In the genomic region with DNA sequence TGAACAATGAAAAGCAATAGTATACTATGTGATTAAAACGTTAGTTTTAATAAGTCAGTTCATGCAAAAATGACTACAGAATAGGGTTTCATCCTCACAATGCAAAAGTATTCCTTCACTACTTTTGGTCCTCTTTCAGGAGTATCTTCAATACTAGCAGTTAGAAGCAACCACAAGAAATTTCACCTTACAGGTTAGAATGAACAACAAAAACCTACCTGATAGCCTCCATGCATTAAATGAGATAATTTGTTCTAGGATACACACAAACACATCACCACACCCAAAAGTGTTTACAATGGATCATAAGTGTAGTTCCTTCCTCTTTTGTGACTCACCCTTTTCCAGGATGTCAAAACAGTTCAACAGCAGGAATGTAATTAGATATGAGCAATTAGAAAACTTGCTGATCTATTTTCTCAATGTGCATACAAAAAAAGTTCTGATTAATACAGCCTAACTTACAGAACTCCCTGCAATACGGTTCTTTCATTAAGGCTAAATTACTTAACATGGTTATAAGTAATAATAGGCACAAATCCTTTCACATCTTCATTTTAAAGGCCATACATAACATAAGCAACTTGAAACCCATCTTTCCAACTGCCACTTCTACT, we compare ENCODE assay signal across 11 cellular contexts. TPM values are rescaled to one million over a fixed set of nuclear protein-coding genes. Genes with fewer than 3 reads are reported as not detected.
DNase-seq lines count a peak whose midpoint lies in the region; ATAC-seq and TF ChIP-seq lines count a peak whose summit lies in the region.
"Had no signal": no experiment of that assay in that cellular context is flagged by ENCODE, and none has a peak within 500 bp of the region (broad histone marks: within the 10 kb centered on the region; RNA-seq: fewer than 3 reads in every experiment).

No MANE protein-coding gene starts in this region.

- POLR2A ChIA-PET in activated CD8-positive, alpha-beta T cell treated with anti-CD3 and anti-CD28 coated beads for 36 hours (lab: Charles Lee) = no interaction called here

- H2AFZ ChIP-seq in Loucy (ENCODE audit: low read length) = 0 out of 2 replicates have a peak overlapping the region, but pooled peaks have one; percentile 16

- intact Hi-C loops in right cardiac atrium (cut with DNase I) = no loop called here
- intact Hi-C loops in activated CD8-positive, alpha-beta T cell treated with anti-CD3 and anti-CD28 coated beads for 36 hours (cut with micrococcal nuclease) = no loop called here

- no peak overlapping the region for H3K4me3 Mint-ChIP-seq in activated CD8-positive, alpha-beta T cell treated with anti-CD3 and anti-CD28 coated beads for 36 hours
- H3K4me3 Mint-ChIP-seq: activated CD4-positive, alpha-beta T cell treated with anti-CD3 and anti-CD28 coated beads, Interleukin-2, amount 10 ng/mL, durations not matched to agents 24 days and 14 days; dendritic cell treated with granulocyte-macrophage colony-stimulating factor and Interleukin-4, amounts not matched to agents 40 ng/mL and 50 ng/mL, for 4 days; natural killer cell had no signal

- no peaks in the 10 kb centered on the region for H3K27me3 ChIP-seq in Loucy (ENCODE audit: insufficient read depth, low read length, poor library complexity, severe bottlenecking)
- no peaks in the 10 kb centered on the region for H3K27me3 ChIP-seq in right cardiac atrium (ENCODE audit: control insufficient read depth, insufficient read depth)
- H3K27me3 ChIP-seq in tibial nerve = no peaks in the 10 kb centered on the region

- peak; percentile 31 to 43 for TF ChIP-seq EP300 in tibial nerve (IDR thresholded peaks at IDR 0.05)

- peaks cover 4% of the 10 kb centered on the region for H3K27me3 Mint-ChIP-seq in activated CD8-positive, alpha-beta T cell treated with anti-CD3 and anti-CD28 coated beads for 36 hours

- H3K4me1 ChIP-seq in Loucy (ENCODE audit: insufficient read depth, low read length, poor library complexity, severe bottlenecking) (peaks cover 29% of the 10 kb centered on the region), right cardiac atrium (ENCODE audit: control insufficient read depth, insufficient read depth, low read length) (peaks cover 4% of the 10 kb centered on the region), tibial nerve (peaks cover 0 to 69% (median 29%) of the 10 kb centered on the region in 4 donors)

- no peak overlapping the region for H3K27ac Mint-ChIP-seq in activated CD8-positive, alpha-beta T cell treated with anti-CD3 and anti-CD28 coated beads for 36 hours
- H3K27ac Mint-ChIP-seq: activated CD4-positive, alpha-beta T cell treated with anti-CD3 and anti-CD28 coated beads, Interleukin-2, amount 10 ng/mL, durations not matched to agents 24 days and 14 days; natural killer cell had no signal

- no peaks in the 10 kb centered on the region for H3K4me1 Mint-ChIP-seq in activated CD8-positive, alpha-beta T cell treated with anti-CD3 and anti-CD28 coated beads for 36 hours (ENCODE audit: low read depth)
- H3K4me1 Mint-ChIP-seq: activated CD4-positive, alpha-beta T cell treated with anti-CD3 and anti-CD28 coated beads, Interleukin-2, amount 10 ng/mL, durations not matched to agents 24 days and 14 days had no signal

- H3K36me3 ChIP-seq in Loucy (ENCODE audit: insufficient read depth, low read length) (no peaks in the 10 kb centered on the region), tibial nerve (no peaks in the 10 kb centered on the region)

- TF ChIP-seq CTCF in Loucy (conservative IDR thresholded peaks at IDR 0.05; ENCODE audit: low read length) = no peak
- no peak for TF ChIP-seq CTCF in tibial nerve (IDR thresholded peaks at IDR 0.05)
- TF ChIP-seq CTCF in activated CD8-positive, alpha-beta T cell treated with anti-CD3 and anti-CD28 coated beads for 36 hours (IDR thresholded peaks at IDR 0.05) = no peak

- H3K79me2 ChIP-seq in Loucy (ENCODE audit: insufficient read depth, low read length) = no peaks in the 10 kb centered on the region

- H3K27ac ChIP-seq in right cardiac atrium (ENCODE audit: low read length) (no peak overlapping the region), tibial nerve (peak overlapping the region in 3 of 4 donors; percentile 37 to 83 (median 77))

- no peak overlapping the region for H3K9ac ChIP-seq in Loucy (ENCODE audit: low read depth, low read length, poor library complexity, severe bottlenecking)

- no peaks in the 10 kb centered on the region for H3F3A ChIP-seq in Loucy (ENCODE audit: low read depth)

- no peaks in the 10 kb centered on the region for H3K36me3 Mint-ChIP-seq in activated CD8-positive, alpha-beta T cell treated with anti-CD3 and anti-CD28 coated beads for 36 hours (ENCODE audit: low read depth)
- H3K36me3 Mint-ChIP-seq: natural killer cell had no signal

- 45% methylated on average over 2 of the region's 2 CpGs for WGBS in right cardiac atrium
- WGBS in tibial nerve, 2 donors = 46 to 54% methylated on average over 2 of the region's 2 CpGs

- CTCF ChIA-PET in activated CD8-positive, alpha-beta T cell treated with anti-CD3 and anti-CD28 coated beads for 36 hours (lab: Charles Lee) = no interaction called here

- TF ChIP-seq POLR2A in tibial nerve (IDR thresholded peaks at IDR 0.05) = no peak

- H3K4me3 ChIP-seq in Loucy (ENCODE audit: low read length, poor library complexity, severe bottlenecking) (no peak overlapping the region), right cardiac atrium (ENCODE audit: low read length) (no peak overlapping the region), tibial nerve (no peak overlapping the region)

- H3K4me2 ChIP-seq in Loucy (ENCODE audit: low read depth, low read length, poor library complexity, severe bottlenecking) = peak overlapping the region; percentile 36

- H3K9me2 ChIP-seq in Loucy (replicated peaks; ENCODE audit: low read depth, low read length) = no peaks in the 10 kb centered on the region

- no peaks in the 10 kb centered on the region for H3K9me3 Mint-ChIP-seq in activated CD8-positive, alpha-beta T cell treated with anti-CD3 and anti-CD28 coated beads for 36 hours
- H3K9me3 Mint-ChIP-seq: activated CD4-positive, alpha-beta T cell treated with anti-CD3 and anti-CD28 coated beads, Interleukin-2, amount 10 ng/mL, durations not matched to agents 24 days and 14 days; dendritic cell treated with granulocyte-macrophage colony-stimulating factor and Interleukin-4, amounts not matched to agents 40 ng/mL and 50 ng/mL, for 4 days; natural killer cell had no signal

- H3K9me3 ChIP-seq in Loucy (ENCODE audit: insufficient read depth, low read depth, low read length) (no peaks in the 10 kb centered on the region), right cardiac atrium (ENCODE audit: control insufficient read depth, low read length) (no peaks in the 10 kb centered on the region), tibial nerve (no peaks in the 10 kb centered on the region)

- DNase-seq in SW480 (ENCODE audit: low spot score) (peak; percentile 76), right cardiac atrium (no peak), tibial nerve (ENCODE audit: low spot score in 2 of 2) (no peak), COR-L47 (lab: John Stamatoyannopoulos, UW) (no peak)
- DNase-seq in activated CD8-positive, alpha-beta T cell treated with anti-CD3 and anti-CD28 coated beads for 36 hours = no peak
- DNase-seq: activated CD4-positive, alpha-beta T cell treated with anti-CD3 and anti-CD28 coated beads, Interleukin-2, amount 10 ng/mL, durations not matched to agents 24 days and 14 days; natural killer cell; NCI-H1092 treated with DMSO at 0.1 percent for 48 hours had no signal

- H4K20me1 ChIP-seq in Loucy (ENCODE audit: insufficient read depth, low read length, poor library complexity, severe bottlenecking) = no peaks in the 10 kb centered on the region

- ATAC-seq in right cardiac atrium (peak; percentile 44 to 70), GM18861 (IDR thresholded peaks at IDR 0.05; ENCODE audit: unreplicated experiment) (no peak)
- ATAC-seq in activated CD8-positive, alpha-beta T cell treated with anti-CD3 and anti-CD28 coated beads for 36 hours = no peak
- ATAC-seq: natural killer cell had no signal

RNA-seq across cellular contexts. Expression of a gene that starts 21.6 kb away (rescaled TPM):
- total RNA-seq in right cardiac atrium = 10 to 100 TPM; 29.7 to 61.6 (median 48.5) TPM
- polyA plus RNA-seq in right cardiac atrium = 28.9 TPM
- total RNA-seq in tibial nerve = 100 to 1,000 TPM; 107 to 210 (median 168) TPM
- total RNA-seq in activated CD8-positive, alpha-beta T cell treated with anti-CD3 and anti-CD28 coated beads for 36 hours = 1 to 10 TPM; 2.4 to 2.8 TPM

Comparison
In these comparisons a context has a peak if more than half of its experiments do, and no peak if none do; other contexts are left out.
1. ATAC-seq: peak in right cardiac atrium (2 of 2); none in activated CD8-positive, alpha-beta T cell treated with anti-CD3 and anti-CD28 coated beads for 36 hours (single experiment) and GM18861 (single experiment).
2. RNA of a gene that starts 21.6 kb away (total RNA-seq): 107 to 210 TPM in tibial nerve and 29.7 to 61.6 TPM in right cardiac atrium; 2.4 to 2.8 TPM in activated CD8-positive, alpha-beta T cell treated with anti-CD3 and anti-CD28 coated beads for 36 hours; every median in the first group is over 4 times any median in the second.